8 cellular contexts compared by ENCODE assay signal in the genomic region with DNA sequence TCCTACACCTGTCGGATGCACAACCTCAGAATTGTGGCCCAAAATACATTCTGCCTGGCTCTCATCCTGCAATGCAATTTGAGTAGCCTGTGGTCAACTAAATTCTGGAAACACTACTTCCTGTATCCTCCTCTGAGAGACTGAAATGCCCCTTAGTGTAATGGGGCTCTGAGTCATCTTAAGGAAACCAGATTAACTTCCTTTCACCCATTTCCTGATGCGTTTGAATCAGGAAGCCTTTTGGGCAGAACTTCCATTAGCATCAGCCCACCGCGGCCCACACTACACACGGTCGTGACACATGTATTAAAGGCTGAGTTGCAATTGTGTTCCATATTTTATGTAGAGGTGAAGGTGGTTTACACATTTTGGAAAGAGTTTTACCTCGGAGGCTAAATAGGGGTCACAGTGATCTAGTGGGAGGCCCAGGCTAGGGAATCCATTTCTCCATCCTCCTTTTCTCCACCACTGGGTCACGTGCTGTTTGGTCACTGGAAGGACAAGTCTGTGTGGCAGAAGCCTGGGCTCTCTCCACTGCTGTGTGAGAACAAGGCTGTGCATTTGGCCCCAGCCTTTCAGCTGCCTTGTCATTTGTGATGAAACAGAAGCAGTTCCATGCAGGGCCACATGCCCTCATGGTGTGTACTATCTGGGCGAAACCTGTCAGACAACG. TPM values are rescaled to one million over a fixed set of nuclear protein-coding genes. Genes with fewer than 3 reads are reported as not detected.
A peak's percentile ranks its signal among the peaks of the same experiment; 100 is the strongest.
DNase-seq lines count a peak whose midpoint lies in the region; ATAC-seq and TF ChIP-seq lines count a peak whose summit lies in the region.

No MANE protein-coding gene starts in this region.

- ATAC-seq in HG03095 (IDR thresholded peaks at IDR 0.05; ENCODE audit: unreplicated experiment), result no peak

- CTCF ChIA-PET in AG04450 (lab: Charles Lee), result interaction anchor here (4.2 kb wide), 1 partner anchor 252 kb away, joined by 17 read pairs; no protein-coding TSS in a partner anchor

- no peaks in the 10 kb centered on the region for H3K27me3 ChIP-seq in AG04450 (ENCODE audit: control insufficient read depth, insufficient read depth, low read length)
- H3K27me3 ChIP-seq in SJSA1 (replicated peaks), result no peaks in the 10 kb centered on the region

- POLR2A ChIA-PET in AG04450 (lab: Yijun Ruan, JAX), result no interaction called here

- peaks cover 50% of the 10 kb centered on the region for H3K36me3 ChIP-seq in SJSA1

- H3K4me3 ChIP-seq in AG04450 (ENCODE audit: low read depth, low read length) (no peak overlapping the region), SJSA1 (no peak overlapping the region), fibroblast of pulmonary artery (replicated peaks; ENCODE audit: low read depth, low read length) (no peak overlapping the region)

- no peaks in the 10 kb centered on the region for H3K9me3 ChIP-seq in AG04450 (ENCODE audit: control insufficient read depth, insufficient read depth, low read length)
- H3K9me3 ChIP-seq in SJSA1 (replicated peaks), result no peaks in the 10 kb centered on the region

- peaks cover 74% of the 10 kb centered on the region for H3K4me1 ChIP-seq in SJSA1 (replicated peaks)

- TF ChIP-seq CTCF in AG04450 (IDR thresholded peaks at IDR 0.05; ENCODE audit: low read depth, low read length), result no peak
- TF ChIP-seq CTCF in fibroblast of pulmonary artery (IDR thresholded peaks at IDR 0.05; ENCODE audit: low read length, missing control alignments), result no peak

- DNase-seq in AG04450 (ENCODE audit: low read depth, low spot score) (peak; percentile 59), H4 (ENCODE audit: low spot score) (peak; percentile 85), SJSA1 (ENCODE audit: low read depth in 1 of 2, low spot score in 2 of 2) (peak in 1 of 2 experiments; percentile 43), fibroblast of pulmonary artery (ENCODE audit: low read depth) (peak; percentile 68), NCI-H510A (lab: John Stamatoyannopoulos, UW) (no peak), NCI-H128 (lab: John Stamatoyannopoulos, UW; ENCODE audit: unreplicated experiment) (no peak), NCI-H1436 treated with DMSO at 0.1 percent for 48 hours (lab: John Stamatoyannopoulos, UW) (no peak)

- H3K27ac ChIP-seq in AG04450 (ENCODE audit: low read depth, low read length) (peak overlapping the region; percentile 65), SJSA1 (peak overlapping the region; percentile 49)

RNA-seq across cellular contexts. Expression of a gene that starts 55.9 kb away (rescaled TPM):
- 117 and 179 TPM in 2 replicates for polyA plus RNA-seq in AG04450 (2011; rRNA removed)
- 168 and 222 TPM in 2 replicates for polyA minus RNA-seq in AG04450 (2011; rRNA and poly(A)+ RNA removed)
- 38.0 and 41.5 TPM in 2 replicates for total RNA-seq in H4 (2014; rRNA removed; shearing (Covaris generic))
- total RNA-seq in SJSA1 (2014; rRNA removed; shearing (Covaris generic)), result 40.6 and 64.6 TPM in 2 replicates

Comparison
In these comparisons a context has a peak if more than half of its experiments do, and no peak if none do; other contexts are left out.
1. DNase-seq: peak in AG04450 (single experiment), H4 (single experiment) and fibroblast of pulmonary artery (single experiment); none in NCI-H510A (single experiment), NCI-H128 (single experiment) and NCI-H1436 treated with DMSO at 0.1 percent for 48 hours (single experiment).